8 cellular contexts compared by ENCODE assay signal in genomic region chr3:94336076-94336741, GRCh38.
A peak's percentile ranks its signal among the peaks of the same experiment; 100 is the strongest.
DNase-seq lines count a peak whose midpoint lies in the region; ATAC-seq, FAIRE-seq and TF ChIP-seq lines count a peak whose summit lies in the region.

No MANE protein-coding gene starts in this region.

- no peak for FAIRE-seq in HTR-8/SVneo (lab: Jason Lieb, UNC)
- peak; percentile 52 for FAIRE-seq in astrocyte (lab: Jason Lieb, UNC)
- FAIRE-seq in small intestine (lab: Jason Lieb, UNC), result no peak

- H3K9ac ChIP-seq in astrocyte (ENCODE audit: low read length), result no peak overlapping the region

- no peak for ATAC-seq in GM18861 (IDR thresholded peaks at IDR 0.05; ENCODE audit: unreplicated experiment)

- no peak overlapping the region for H3K4me3 Mint-ChIP-seq in astrocyte (ENCODE audit: unreplicated experiment)

- no peaks in the 10 kb centered on the region for H3K79me2 ChIP-seq in astrocyte (ENCODE audit: insufficient read depth, low read length)

- no peaks in the 10 kb centered on the region for H3K9me3 Mint-ChIP-seq in astrocyte (ENCODE audit: unreplicated experiment)

- no peaks in the 10 kb centered on the region for H3K4me1 Mint-ChIP-seq in astrocyte (ENCODE audit: low read depth, unreplicated experiment)

- no peaks in the 10 kb centered on the region for H3K27me3 Mint-ChIP-seq in astrocyte (ENCODE audit: low read depth, unreplicated experiment)

- H3K9me3 ChIP-seq in astrocyte (ENCODE audit: insufficient read depth, low read depth, low read length) (no peaks in the 10 kb centered on the region), small intestine (ENCODE audit: control insufficient read depth, low read depth) (no peaks in the 10 kb centered on the region)

- no peaks in the 10 kb centered on the region for H4K20me1 ChIP-seq in astrocyte (ENCODE audit: insufficient read depth, low read length)

- DNase-seq in AG20443 (ENCODE audit: low spot score) (peak; percentile 22), HTR-8/SVneo (ENCODE audit: insufficient read length, low spot score) (peak; percentile 31), astrocyte (ENCODE audit: low read depth) (peak; percentile 47), islet precursor cell (peak; percentile 51), small intestine (no peak), NCI-H187 treated with DMSO at 0.1 percent for 48 hours (lab: John Stamatoyannopoulos, UW) (no peak)
- no peak for DNase-seq in activated CD4-positive, alpha-beta T cell treated with anti-CD3 and anti-CD28 coated beads for 1 hour

- no peaks in the 10 kb centered on the region for H3K27me3 ChIP-seq in astrocyte (ENCODE audit: insufficient read depth, low read length)
- H3K27me3 ChIP-seq in small intestine (ENCODE audit: control insufficient read depth in 2 of 2, insufficient read depth in 2 of 2, low read length in 2 of 2), result no peaks in the 10 kb centered on the region

- no peak overlapping the region for H2AFZ ChIP-seq in astrocyte (ENCODE audit: low read depth, low read length)

- H3K4me3 ChIP-seq in astrocyte (ENCODE audit: insufficient read depth, low read depth, low read length) (no peak overlapping the region), small intestine (ENCODE audit: low read depth in 1 of 2, low read length in 2 of 2) (no peak overlapping the region)

- WGBS in small intestine, 3 donors, result 33 to 51% (median 37%) methylated on average over 3 of the region's 3 CpGs

- no peak overlapping the region for H3K4me2 ChIP-seq in astrocyte (ENCODE audit: low read length)

- H3K36me3 ChIP-seq in astrocyte (ENCODE audit: insufficient read depth, low read length), result no peaks in the 10 kb centered on the region
- no peaks in the 10 kb centered on the region for H3K36me3 ChIP-seq in small intestine (ENCODE audit: control insufficient read depth in 2 of 2, insufficient read depth in 2 of 2, low read length in 2 of 2)

- H3K27ac ChIP-seq in astrocyte (ENCODE audit: low read depth, low read length), result no peak overlapping the region
- H3K27ac ChIP-seq in small intestine (ENCODE audit: low read depth in 1 of 2, low read length in 1 of 2), result no peak overlapping the region

- TF ChIP-seq CTCF in astrocyte (IDR thresholded peaks at IDR 0.05; ENCODE audit: insufficient read depth, low read depth, low read length), result peak; percentile 63

- no peak overlapping the region for H3K27ac Mint-ChIP-seq in astrocyte (ENCODE audit: unreplicated experiment)

- no peaks in the 10 kb centered on the region for H3K36me3 Mint-ChIP-seq in astrocyte (ENCODE audit: low read depth, unreplicated experiment)

- H3K4me1 ChIP-seq in astrocyte (ENCODE audit: insufficient read depth, low read length) (no peaks in the 10 kb centered on the region), small intestine (ENCODE audit: control insufficient read depth in 2 of 2, insufficient read depth in 1 of 2, low read depth in 1 of 2, low read length in 1 of 2) (no peaks in the 10 kb centered on the region)

Comparison
In these comparisons a context has a peak if more than half of its experiments do, and no peak if none do; other contexts are left out.
1. DNase-seq: peak in AG20443 (single experiment), HTR-8/SVneo (single experiment), astrocyte (single experiment) and islet precursor cell (single experiment); none in small intestine (single experiment), NCI-H187 treated with DMSO at 0.1 percent for 48 hours (single experiment) and activated CD4-positive, alpha-beta T cell treated with anti-CD3 and anti-CD28 coated beads for 1 hour (single experiment).